ENCODE assay signal across 8 cellular contexts in genomic region chrX:48021026-48021900, GRCh38. TPM values are rescaled to one million over a fixed set of nuclear protein-coding genes. Genes with fewer than 3 reads are reported as not detected.
A peak's percentile ranks its signal among the peaks of the same experiment; 100 is the strongest.
DNase-seq lines count a peak whose midpoint lies in the region; ATAC-seq and TF ChIP-seq lines count a peak whose summit lies in the region.

No MANE protein-coding gene starts in this region.

- H3F3A ChIP-seq in OCI-LY1 (ENCODE audit: insufficient read depth, low read length), result no peaks in the 10 kb centered on the region

- ATAC-seq in GM18517 (IDR thresholded peaks at IDR 0.05; ENCODE audit: unreplicated experiment) (peak; percentile 77), esophagus mucosa (peak; percentile 72)

- H3K27ac ChIP-seq in OCI-LY1 (ENCODE audit: low read depth, low read length, poor library complexity, severe bottlenecking) (peak overlapping the region; percentile 47), mucosa of rectum (ENCODE audit: low read depth in 2 of 2, low read length in 2 of 2) (peak overlapping the region; percentile 76 to 80)

- no peaks in the 10 kb centered on the region for H3K27me3 ChIP-seq in OCI-LY1 (ENCODE audit: insufficient read depth, low read length)
- H3K27me3 ChIP-seq in mucosa of rectum (ENCODE audit: control insufficient read depth in 2 of 2, insufficient read depth in 2 of 2, low read length in 2 of 2), result no peaks in the 10 kb centered on the region

- peak overlapping the region; percentile 81 for H3K9ac ChIP-seq in OCI-LY1 (ENCODE audit: low read length)
- peak overlapping the region; percentile 61 to 90 for H3K9ac ChIP-seq in mucosa of rectum (ENCODE audit: low read depth in 1 of 2, low read length in 2 of 2)

- H3K9me2 ChIP-seq in OCI-LY1 (ENCODE audit: low read depth, low read length), result no peaks in the 10 kb centered on the region

- no peaks in the 10 kb centered on the region for H4K20me1 ChIP-seq in OCI-LY1 (ENCODE audit: insufficient read depth, low read length)

- H3K79me2 ChIP-seq in OCI-LY1 (ENCODE audit: insufficient read depth, low read length), result no peaks in the 10 kb centered on the region

- no peaks in the 10 kb centered on the region for H3K36me3 ChIP-seq in OCI-LY1 (ENCODE audit: insufficient read depth, low read length)
- H3K36me3 ChIP-seq in mucosa of rectum (ENCODE audit: control insufficient read depth in 2 of 2, insufficient read depth in 2 of 2, low read length in 2 of 2), result no peaks in the 10 kb centered on the region

- H2AFZ ChIP-seq in OCI-LY1 (ENCODE audit: low read length), result peak overlapping the region; percentile 51

- H3K4me1 ChIP-seq in OCI-LY1 (ENCODE audit: insufficient read depth, low read length, severe bottlenecking), result peaks cover 6% of the 10 kb centered on the region
- peaks cover 0 to 3% of the 10 kb centered on the region in 2 donors for H3K4me1 ChIP-seq in mucosa of rectum (ENCODE audit: control insufficient read depth in 2 of 2, insufficient read depth in 2 of 2, low read length in 2 of 2)

- peak overlapping the region; percentile 63 for H3K4me2 ChIP-seq in OCI-LY1 (ENCODE audit: low read length)

- DNase-seq in HuH-7.5 (ENCODE audit: low spot score), result peak; percentile 37
- DNase-seq in activated T-cell treated with anti-CD3 and anti-CD28 coated beads, Interleukin-2, amount 50 U/mL, for 48 hours, result peak; percentile 83 to 84
- peak; percentile 31 to 45 for DNase-seq in stimulated activated CD8-positive, alpha-beta memory T cell treated with anti-CD3 and anti-CD28 coated beads, Interleukin-4, amount 100 ng/mL, for 1 hour (ENCODE audit: low read depth in 2 of 2, low spot score in 1 of 2)
- no peak for DNase-seq in NK-92 treated with Interleukin-12 subunit alpha and Interleukin-12 subunit beta, amount 100 ng/mL, for 24 hours (lab: John Stamatoyannopoulos, UW)

- H3K9me3 ChIP-seq in OCI-LY1 (ENCODE audit: low read length), result no peaks in the 10 kb centered on the region
- H3K9me3 ChIP-seq in mucosa of rectum (ENCODE audit: control insufficient read depth in 2 of 2, low read length in 2 of 2), result no peaks in the 10 kb centered on the region

- no peak for TF ChIP-seq CTCF in OCI-LY1 (IDR thresholded peaks at IDR 0.05; ENCODE audit: low read length)

- H3K4me3 ChIP-seq in OCI-LY1 (ENCODE audit: low read depth, low read length, poor library complexity, severe bottlenecking) (peak overlapping the region; percentile 66), mucosa of rectum (ENCODE audit: low read length in 2 of 2) (peak overlapping the region; percentile 71 to 91)

RNA-seq across cellular contexts. Expression of gene SPACA5, which starts 14.5 kb away (rescaled TPM):
- not detected for total RNA-seq in esophagus mucosa

RNA-seq across cellular contexts. Expression of gene ZNF182, which starts 17.5 kb away (rescaled TPM):
- 1.7 TPM for total RNA-seq in esophagus mucosa

RNA-seq across cellular contexts. Expression of gene ZNF630, which starts 50.2 kb away (rescaled TPM):
- total RNA-seq in esophagus mucosa, result 1.4 TPM
